ENCODE assay signal across 18 cellular contexts in the genomic region with DNA sequence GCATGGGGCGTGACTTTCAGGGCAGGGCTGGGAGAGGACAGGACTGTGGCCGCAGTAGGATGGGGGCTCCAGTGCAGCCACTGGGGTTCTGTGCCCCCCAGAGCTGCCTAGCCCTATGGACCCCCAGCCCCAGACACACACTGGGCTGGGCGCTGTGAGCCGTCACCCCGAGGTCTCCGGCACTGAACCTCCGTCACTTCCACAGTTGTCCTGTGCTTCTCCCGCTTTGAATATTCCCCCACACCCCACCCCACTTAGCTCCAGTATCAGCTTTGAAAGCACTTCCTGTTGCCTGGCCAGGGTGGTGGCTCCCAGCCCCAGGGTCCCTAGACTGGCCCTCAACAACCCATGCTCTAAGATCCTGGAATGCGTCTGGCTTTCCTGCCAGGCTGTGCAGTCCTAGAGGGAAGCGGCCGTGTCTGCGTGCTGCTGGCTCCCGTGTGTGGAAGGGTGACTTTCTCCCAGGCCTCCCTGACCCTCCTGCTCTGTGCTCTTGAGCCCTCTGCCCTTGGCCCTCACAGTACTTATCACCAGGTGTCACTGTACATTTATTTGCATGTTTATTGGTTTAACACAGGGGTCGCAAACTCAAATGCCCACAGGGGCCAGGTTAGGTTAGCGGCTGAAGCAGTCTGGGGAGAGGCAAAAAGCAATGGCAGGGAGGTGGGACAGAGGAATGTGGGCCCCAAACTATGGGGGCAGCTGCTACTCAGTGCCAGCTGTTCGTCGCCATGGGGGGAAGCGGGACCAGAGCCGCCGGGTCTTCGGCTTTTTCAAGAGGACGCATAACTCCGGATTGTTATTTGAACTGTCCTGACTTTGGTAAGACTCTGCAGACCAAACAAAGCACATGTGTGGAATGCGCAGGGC. TPM values are rescaled to one million over a fixed set of nuclear protein-coding genes. Genes with fewer than 3 reads are reported as not detected.
A peak's percentile ranks its signal among the peaks of the same experiment; 100 is the strongest.
DNase-seq lines count a peak whose midpoint lies in the region; ATAC-seq and TF ChIP-seq lines count a peak whose summit lies in the region.
"Had no signal": no experiment of that assay in that cellular context is flagged by ENCODE, and none has a peak within 500 bp of the region (broad histone marks: within the 10 kb centered on the region; RNA-seq: fewer than 3 reads in every experiment).

No MANE protein-coding gene starts in this region.

- H3K27ac Mint-ChIP-seq in endodermal cell (peak overlapping the region; percentile 79), type B pancreatic cell (peak overlapping the region; percentile 6)
- H3K27ac Mint-ChIP-seq in stimulated activated naive B cell treated with anti-CD40 and anti-IgM and Interleukin-4, amounts not matched to agents 10 μg/mL and 1 μg/mL and 100 μg/mL, for 72 hours, result no peak overlapping the region
- H3K27ac Mint-ChIP-seq: activated CD4-positive, alpha-beta T cell treated with anti-CD3 and anti-CD28 coated beads for 36 hours; activated CD8-positive, alpha-beta memory T cell treated with anti-CD3 and anti-CD28 coated beads, Interleukin-2, amount 10 ng/mL, durations not matched to agents 7 days and 5 days; naive thymus-derived CD4-positive, alpha-beta T cell had no signal

- H3K9ac ChIP-seq in endodermal cell (ENCODE audit: extremely low read depth, low read length, poor library complexity, severe bottlenecking), result no peak overlapping the region

- DNase-seq in Right ventricle myocardium inferior (ENCODE audit: missing footprints) (peak; percentile 55), right atrium auricular region (ENCODE audit: low spot score) (no peak), endodermal cell (peak; percentile 76), lower lobe of right lung (no peak), type B pancreatic cell (ENCODE audit: extremely low spot score, unreplicated experiment) (no peak), epidermal melanocyte (ENCODE audit: insufficient read length, low spot score) (no peak)
- DNase-seq in central memory CD4-positive, alpha-beta T cell, result no peak
- no peak for DNase-seq in stimulated activated naive B cell treated with anti-CD40 and anti-IgM and Interleukin-4, amounts not matched to agents 10 μg/mL and 1 μg/mL and 100 μg/mL, for 72 hours
- DNase-seq: activated CD4-positive, alpha-beta T cell treated with anti-CD3 and anti-CD28 coated beads for 36 hours; activated CD8-positive, alpha-beta memory T cell treated with anti-CD3 and anti-CD28 coated beads, Interleukin-2, amount 10 ng/mL, durations not matched to agents 7 days and 5 days; naive thymus-derived CD4-positive, alpha-beta T cell; NCI-H187; NK-92 treated with Interleukin-12 subunit alpha and Interleukin-12 subunit beta, amount 100 ng/mL, for 24 hours; RPMI8226; SW 1271 had no signal

- no peak overlapping the region for H3K27ac ChIP-seq in right atrium auricular region
- peak overlapping the region; percentile 29 for H3K27ac ChIP-seq in endodermal cell (ENCODE audit: low read depth, low read length)
- no peak overlapping the region for H3K27ac ChIP-seq in lower lobe of right lung
- H3K27ac ChIP-seq: C4-2B, psoas muscle, spleen had no signal

- H3K4me1 ChIP-seq in right atrium auricular region, result peaks cover 0 to 10% of the 10 kb centered on the region in 2 donors
- H3K4me1 ChIP-seq in endodermal cell (ENCODE audit: control insufficient read depth, insufficient read depth, low read length), result peaks cover 8% of the 10 kb centered on the region
- no peaks in the 10 kb centered on the region for H3K4me1 ChIP-seq in lower lobe of right lung
- H3K4me1 ChIP-seq: psoas muscle had no signal

- H3K4me3 ChIP-seq in right atrium auricular region (no peak overlapping the region), endodermal cell (ENCODE audit: low read length) (no peak overlapping the region), lower lobe of right lung (no peak overlapping the region)
- H3K4me3 ChIP-seq: psoas muscle, spleen had no signal

- H3K36me3 ChIP-seq in right atrium auricular region (peaks cover 41% of the 10 kb centered on the region), endodermal cell (ENCODE audit: control insufficient read depth, insufficient read depth, low read length) (no peaks in the 10 kb centered on the region), lower lobe of right lung (peaks cover 18% of the 10 kb centered on the region)
- H3K36me3 ChIP-seq: spleen had no signal

- intact Hi-C loops in Right ventricle myocardium inferior (cut with DNase I) (no loop called here), lower lobe of right lung (cut with DNase I) (no loop called here)

- peaks cover 54% of the 10 kb centered on the region for H3K36me3 Mint-ChIP-seq in endodermal cell (ENCODE audit: low read depth)
- peaks cover 19% of the 10 kb centered on the region for H3K36me3 Mint-ChIP-seq in type B pancreatic cell
- H3K36me3 Mint-ChIP-seq in stimulated activated naive B cell treated with anti-CD40 and anti-IgM and Interleukin-4, amounts not matched to agents 10 μg/mL and 1 μg/mL and 100 μg/mL, for 72 hours, result no peaks in the 10 kb centered on the region
- H3K36me3 Mint-ChIP-seq: activated CD8-positive, alpha-beta memory T cell treated with anti-CD3 and anti-CD28 coated beads, Interleukin-2, amount 10 ng/mL, durations not matched to agents 7 days and 5 days; naive thymus-derived CD4-positive, alpha-beta T cell had no signal

- peaks cover 37% of the 10 kb centered on the region for H3K4me1 Mint-ChIP-seq in endodermal cell
- peaks cover 5% of the 10 kb centered on the region for H3K4me1 Mint-ChIP-seq in type B pancreatic cell (ENCODE audit: unreplicated experiment)
- H3K4me1 Mint-ChIP-seq in stimulated activated naive B cell treated with anti-CD40 and anti-IgM and Interleukin-4, amounts not matched to agents 10 μg/mL and 1 μg/mL and 100 μg/mL, for 72 hours, result no peaks in the 10 kb centered on the region
- H3K4me1 Mint-ChIP-seq: activated CD4-positive, alpha-beta T cell treated with anti-CD3 and anti-CD28 coated beads for 36 hours; activated CD8-positive, alpha-beta memory T cell treated with anti-CD3 and anti-CD28 coated beads, Interleukin-2, amount 10 ng/mL, durations not matched to agents 7 days and 5 days; naive thymus-derived CD4-positive, alpha-beta T cell had no signal

- no peak for TF ChIP-seq CTCF in right atrium auricular region (IDR thresholded peaks at IDR 0.05)
- TF ChIP-seq CTCF in endodermal cell (conservative IDR thresholded peaks at IDR 0.05), result no peak
- TF ChIP-seq CTCF in lower lobe of right lung (IDR thresholded peaks at IDR 0.05), result no peak
- TF ChIP-seq CTCF in type B pancreatic cell (conservative IDR thresholded peaks at IDR 0.05), result no peak

- H3K9me3 ChIP-seq in right atrium auricular region (no peaks in the 10 kb centered on the region), endodermal cell (ENCODE audit: control insufficient read depth, low read length) (no peaks in the 10 kb centered on the region), lower lobe of right lung (no peaks in the 10 kb centered on the region)
- H3K9me3 ChIP-seq: psoas muscle, spleen had no signal

- no peaks in the 10 kb centered on the region for H3K9me3 Mint-ChIP-seq in endodermal cell
- H3K9me3 Mint-ChIP-seq in type B pancreatic cell, result no peaks in the 10 kb centered on the region
- peaks cover 0 to 2% of the 10 kb centered on the region in 2 donors for H3K9me3 Mint-ChIP-seq in stimulated activated naive B cell treated with anti-CD40 and anti-IgM and Interleukin-4, amounts not matched to agents 10 μg/mL and 1 μg/mL and 100 μg/mL, for 72 hours
- H3K9me3 Mint-ChIP-seq: naive thymus-derived CD4-positive, alpha-beta T cell had no signal

- H3K4me3 Mint-ChIP-seq in endodermal cell (peak overlapping the region; percentile 19), type B pancreatic cell (no peak overlapping the region)
- no peak overlapping the region for H3K4me3 Mint-ChIP-seq in stimulated activated naive B cell treated with anti-CD40 and anti-IgM and Interleukin-4, amounts not matched to agents 10 μg/mL and 1 μg/mL and 100 μg/mL, for 72 hours
- H3K4me3 Mint-ChIP-seq: activated CD4-positive, alpha-beta T cell treated with anti-CD3 and anti-CD28 coated beads for 36 hours; activated CD8-positive, alpha-beta memory T cell treated with anti-CD3 and anti-CD28 coated beads, Interleukin-2, amount 10 ng/mL, durations not matched to agents 7 days and 5 days; naive thymus-derived CD4-positive, alpha-beta T cell had no signal

- no peaks in the 10 kb centered on the region for H3K27me3 ChIP-seq in right atrium auricular region
- no peaks in the 10 kb centered on the region for H3K27me3 ChIP-seq in endodermal cell (ENCODE audit: control insufficient read depth, insufficient read depth, low read length, poor library complexity, severe bottlenecking)
- H3K27me3 ChIP-seq in lower lobe of right lung (ENCODE audit: low read depth), result no peaks in the 10 kb centered on the region

- H3K27me3 Mint-ChIP-seq in endodermal cell (ENCODE audit: insufficient read depth) (peaks cover 3% of the 10 kb centered on the region), type B pancreatic cell (no peaks in the 10 kb centered on the region)
- peaks cover 49 to 55% of the 10 kb centered on the region in 2 donors for H3K27me3 Mint-ChIP-seq in stimulated activated naive B cell treated with anti-CD40 and anti-IgM and Interleukin-4, amounts not matched to agents 10 μg/mL and 1 μg/mL and 100 μg/mL, for 72 hours

- ATAC-seq in Right ventricle myocardium inferior, result peak; percentile 9
- ATAC-seq in lower lobe of right lung, result peak; percentile 25 to 58
- ATAC-seq in stimulated activated naive B cell treated with anti-CD40 and anti-IgM and Interleukin-4, amounts not matched to agents 10 μg/mL and 1 μg/mL and 100 μg/mL, for 72 hours (replicated peaks), result no peak

- WGBS in endodermal cell (ENCODE audit: insufficient coverage in 1 of 2, insufficient read length in 1 of 2), 2 experiments, result 73 to 84% methylated on average over 16 to 24 of the region's 24 CpGs

RNA-seq across cellular contexts. Expression of gene OBSL1, which starts 9.9 kb away (rescaled TPM):
- 158 TPM for total RNA-seq in Right ventricle myocardium inferior
- total RNA-seq in right atrium auricular region, result 100 to 1,000 TPM; 150 to 157 TPM
- total RNA-seq in endodermal cell, result 100 to 1,000 TPM; 156 to 162 TPM
- polyA plus RNA-seq in endodermal cell (2013, experiment 1 of 2), result 93.4 TPM
- 95.4 TPM for polyA plus RNA-seq in endodermal cell (2013, experiment 2 of 2)
- 49.4 TPM for total RNA-seq in lower lobe of right lung
- 118 and 197 TPM in 2 replicates for total RNA-seq in type B pancreatic cell (ENCODE audit: low replicate concordance)
- polyA plus RNA-seq: naive thymus-derived CD4-positive, alpha-beta T cell had no signal

RNA-seq across cellular contexts. Expression of gene INHA, which starts 10.7 kb away (rescaled TPM):
- total RNA-seq in Right ventricle myocardium inferior (1.9 TPM), right atrium auricular region (10 to 100 TPM in 1 of 2 donors, 1 to 10 TPM in 1; 1.0 to 28.3 TPM), endodermal cell (1 to 10 TPM in 1 of 2 donors, under 1 TPM in 1; 0.48 to 1.5 TPM), lower lobe of right lung (not detected), type B pancreatic cell (ENCODE audit: low replicate concordance) (1.2 and 1.3 TPM in 2 replicates)
- 0.61 TPM for polyA plus RNA-seq in endodermal cell (2013, experiment 1 of 2)
- 0.75 TPM for polyA plus RNA-seq in endodermal cell (2013, experiment 2 of 2)
- total RNA-seq: activated CD4-positive, alpha-beta T cell treated with anti-CD3 and anti-CD28 coated beads for 36 hours; activated CD8-positive, alpha-beta memory T cell treated with anti-CD3 and anti-CD28 coated beads, Interleukin-2, amount 10 ng/mL, durations not matched to agents 7 days and 5 days had no signal
- polyA plus RNA-seq: naive thymus-derived CD4-positive, alpha-beta T cell had no signal

RNA-seq across cellular contexts. Expression of gene TMEM198, which starts 17.6 kb away (rescaled TPM):
- total RNA-seq in Right ventricle myocardium inferior (2.7 TPM), right atrium auricular region (1 to 10 TPM; 1.8 to 4.3 TPM), endodermal cell (1 to 10 TPM; 2.6 to 3.9 TPM), lower lobe of right lung (1.4 TPM), type B pancreatic cell (ENCODE audit: low replicate concordance) (7.8 and 9.7 TPM in 2 replicates)
- 9.6 TPM for polyA plus RNA-seq in endodermal cell (2013, experiment 1 of 2)
- polyA plus RNA-seq in endodermal cell (2013, experiment 2 of 2), result 5.3 TPM
- polyA plus RNA-seq: naive thymus-derived CD4-positive, alpha-beta T cell had no signal

RNA-seq across cellular contexts. Expression of gene CHPF, which starts 17.8 kb away (rescaled TPM):
- total RNA-seq in Right ventricle myocardium inferior (92.2 TPM), right atrium auricular region (100 to 1,000 TPM; 206 to 228 TPM), endodermal cell (10 to 100 TPM; 51.2 to 54.0 TPM), lower lobe of right lung (23.2 TPM), type B pancreatic cell (ENCODE audit: low replicate concordance) (47.5 and 73.7 TPM in 2 replicates)
- 26.1 TPM for polyA plus RNA-seq in endodermal cell (2013, experiment 1 of 2)
- 31.2 TPM for polyA plus RNA-seq in endodermal cell (2013, experiment 2 of 2)

RNA-seq across cellular contexts. Expression of gene STK11IP, which starts 36.2 kb away (rescaled TPM):
- total RNA-seq in Right ventricle myocardium inferior (13.9 TPM), right atrium auricular region (1 to 10 TPM; 5.5 to 6.6 TPM), endodermal cell (10 to 100 TPM; 27.3 to 31.1 TPM), lower lobe of right lung (31.8 TPM), type B pancreatic cell (ENCODE audit: low replicate concordance) (30.7 and 42.5 TPM in 2 replicates)
- polyA plus RNA-seq in endodermal cell (2013, experiment 1 of 2), result 36.2 TPM
- polyA plus RNA-seq in endodermal cell (2013, experiment 2 of 2), result 29.6 TPM

Comparison
In these comparisons a context has a peak if more than half of its experiments do, and no peak if none do; other contexts are left out.
1. DNase-seq: peak in Right ventricle myocardium inferior (single experiment) and endodermal cell (single experiment); none in right atrium auricular region (single experiment), lower lobe of right lung (single experiment), type B pancreatic cell (single experiment), central memory CD4-positive, alpha-beta T cell (single experiment), stimulated activated naive B cell treated with anti-CD40 and anti-IgM and Interleukin-4, amounts not matched to agents 10 μg/mL and 1 μg/mL and 100 μg/mL, for 72 hours (single experiment) and epidermal melanocyte (single experiment).
2. ATAC-seq: peak in Right ventricle myocardium inferior (single experiment) and lower lobe of right lung (2 of 2); none in stimulated activated naive B cell treated with anti-CD40 and anti-IgM and Interleukin-4, amounts not matched to agents 10 μg/mL and 1 μg/mL and 100 μg/mL, for 72 hours (0 of 2).